Comparison of ENCODE assay signal across 10 cellular contexts in the genomic region with DNA sequence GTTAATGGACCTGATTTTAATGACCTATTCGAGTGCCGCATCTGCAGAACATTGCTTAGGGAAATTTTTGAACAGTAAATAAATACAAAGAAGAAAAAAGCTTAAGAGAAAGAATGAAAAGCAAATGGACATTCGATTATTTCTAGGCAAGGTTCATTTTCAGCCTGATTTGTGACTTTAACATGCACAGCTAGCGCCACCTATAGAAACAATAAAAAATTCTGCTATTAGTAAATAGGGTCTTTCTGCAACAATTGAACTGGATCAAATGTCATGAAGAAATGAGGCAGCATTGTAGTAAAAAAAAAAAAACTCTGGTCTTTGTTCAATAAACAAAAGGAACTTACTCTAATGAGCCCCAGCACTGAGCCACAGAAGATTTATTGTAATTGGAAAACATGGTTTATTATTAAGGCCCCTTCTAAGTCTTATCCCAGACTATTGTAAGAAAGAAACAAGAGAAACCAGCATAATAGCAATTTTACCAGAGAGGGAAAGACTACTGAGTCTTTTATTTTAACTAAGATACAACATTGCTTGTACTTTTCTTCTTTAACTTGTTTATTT. TPM values are rescaled to one million over a fixed set of nuclear protein-coding genes. Genes with fewer than 3 reads are reported as not detected.
DNase-seq lines count a peak whose midpoint lies in the region; ATAC-seq and TF ChIP-seq lines count a peak whose summit lies in the region.
"Had no signal": no experiment of that assay in that cellular context is flagged by ENCODE, and none has a peak within 500 bp of the region (broad histone marks: within the 10 kb centered on the region; RNA-seq: fewer than 3 reads in every experiment).

No MANE protein-coding gene starts in this region.

- POLR2A ChIA-PET in activated CD8-positive, alpha-beta T cell treated with anti-CD3 and anti-CD28 coated beads for 36 hours (lab: Charles Lee): no interaction called here
- POLR2A ChIA-PET in activated CD8-positive, alpha-beta T cell treated with anti-CD3 and anti-CD28 coated beads, Interleukin-2, amount 10 ng/mL, durations not matched to agents 7 days and 5 days (lab: Charles Lee): no interaction called here

- TF ChIP-seq CTCF in activated CD8-positive, alpha-beta T cell treated with anti-CD3 and anti-CD28 coated beads for 36 hours (IDR thresholded peaks at IDR 0.05): peak; percentile 59
- TF ChIP-seq CTCF in epithelial cell of esophagus (IDR thresholded peaks at IDR 0.05; ENCODE audit: insufficient read depth, low read depth, low read length, missing control alignments) (peak; percentile 50), thyroid gland (IDR thresholded peaks at IDR 0.05) (peak in 5 of 6 experiments; percentile 17 to 59 (median 54)), mucosa of descending colon (IDR thresholded peaks at IDR 0.05) (no peak)

- no peak overlapping the region for H3K27ac Mint-ChIP-seq in activated CD8-positive, alpha-beta T cell treated with anti-CD3 and anti-CD28 coated beads for 36 hours
- H3K27ac Mint-ChIP-seq in activated CD8-positive, alpha-beta T cell treated with anti-CD3 and anti-CD28 coated beads, Interleukin-2, amount 10 ng/mL, durations not matched to agents 7 days and 5 days: no peak overlapping the region
- H3K27ac Mint-ChIP-seq: naive B cell had no signal

- no peaks in the 10 kb centered on the region for H3K27me3 ChIP-seq in thyroid gland

- H3K36me3 Mint-ChIP-seq in activated CD8-positive, alpha-beta T cell treated with anti-CD3 and anti-CD28 coated beads for 36 hours (ENCODE audit: low read depth): no peaks in the 10 kb centered on the region
- H3K36me3 Mint-ChIP-seq in activated CD8-positive, alpha-beta T cell treated with anti-CD3 and anti-CD28 coated beads, Interleukin-2, amount 10 ng/mL, durations not matched to agents 7 days and 5 days (ENCODE audit: low read depth): no peaks in the 10 kb centered on the region
- H3K36me3 Mint-ChIP-seq: naive B cell had no signal

- no peak overlapping the region for H3K4me3 ChIP-seq in epithelial cell of esophagus (ENCODE audit: low read length)
- no peak overlapping the region for H3K4me3 ChIP-seq in thyroid gland (replicated peaks in 1 of 3)
- no peak overlapping the region for H3K4me3 ChIP-seq in mucosa of descending colon

- intact Hi-C loops in activated CD8-positive, alpha-beta T cell treated with anti-CD3 and anti-CD28 coated beads for 36 hours (cut with micrococcal nuclease): no loop called here
- intact Hi-C loops in thyroid gland (cut with DNase I): no loop called here
- intact Hi-C loops in mucosa of descending colon (cut with DNase I, micrococcal nuclease): no loop called here

- H3K9me3 Mint-ChIP-seq in activated CD8-positive, alpha-beta T cell treated with anti-CD3 and anti-CD28 coated beads for 36 hours: no peaks in the 10 kb centered on the region
- no peaks in the 10 kb centered on the region for H3K9me3 Mint-ChIP-seq in activated CD8-positive, alpha-beta T cell treated with anti-CD3 and anti-CD28 coated beads, Interleukin-2, amount 10 ng/mL, durations not matched to agents 7 days and 5 days (ENCODE audit: insufficient read depth)
- H3K9me3 Mint-ChIP-seq: activated T-helper 17 cell treated with anti-CD3 and anti-CD28 coated beads, Interleukin-2, amount 50 U/mL, for 72 hours had no signal

- WGBS in thyroid gland, 2 donors: 30% methylated on average over 4 of the region's 4 CpGs

- no peak overlapping the region for H3K4me3 Mint-ChIP-seq in activated CD8-positive, alpha-beta T cell treated with anti-CD3 and anti-CD28 coated beads for 36 hours
- H3K4me3 Mint-ChIP-seq in activated CD8-positive, alpha-beta T cell treated with anti-CD3 and anti-CD28 coated beads, Interleukin-2, amount 10 ng/mL, durations not matched to agents 7 days and 5 days: no peak overlapping the region
- H3K4me3 Mint-ChIP-seq: activated T-helper 17 cell treated with anti-CD3 and anti-CD28 coated beads, Interleukin-2, amount 50 U/mL, for 72 hours; naive B cell had no signal

- DNase-seq in activated CD8-positive, alpha-beta T cell treated with anti-CD3 and anti-CD28 coated beads for 36 hours: no peak
- no peak for DNase-seq in activated CD8-positive, alpha-beta T cell treated with anti-CD3 and anti-CD28 coated beads, Interleukin-2, amount 10 ng/mL, durations not matched to agents 7 days and 5 days
- DNase-seq in NCI-H345 treated with DMSO at 0.1 percent for 48 hours (lab: John Stamatoyannopoulos, UW; ENCODE audit: unreplicated experiment) (peak; percentile 9), epithelial cell of esophagus (ENCODE audit: low read depth) (peak; percentile 16), thyroid gland (no peak), mucosa of descending colon (no peak), HK-2 (ENCODE audit: unreplicated experiment) (no peak)
- DNase-seq in stimulated activated CD8-positive, alpha-beta memory T cell treated with anti-CD3 and anti-CD28 coated beads, Interleukin-4, amount 100 ng/mL, for 48 hours: no peak
- DNase-seq: naive B cell had no signal

- CTCF ChIA-PET in activated CD8-positive, alpha-beta T cell treated with anti-CD3 and anti-CD28 coated beads for 36 hours (lab: Charles Lee): interaction anchor here (0.7 to 1.4 kb wide), 3 partner anchors 8 to 41 kb away, joined by 3 to 4 read pairs (median 3); no protein-coding TSS in a partner anchor
- CTCF ChIA-PET in activated CD8-positive, alpha-beta T cell treated with anti-CD3 and anti-CD28 coated beads, Interleukin-2, amount 10 ng/mL, durations not matched to agents 7 days and 5 days (lab: Charles Lee): interaction anchor here (1.3 kb wide), 1 partner anchor 13 kb away, joined by 3 read pairs; no protein-coding TSS in a partner anchor

- H3K4me1 Mint-ChIP-seq in activated CD8-positive, alpha-beta T cell treated with anti-CD3 and anti-CD28 coated beads for 36 hours (ENCODE audit: low read depth): no peaks in the 10 kb centered on the region
- H3K4me1 Mint-ChIP-seq in activated CD8-positive, alpha-beta T cell treated with anti-CD3 and anti-CD28 coated beads, Interleukin-2, amount 10 ng/mL, durations not matched to agents 7 days and 5 days (ENCODE audit: low read depth): no peaks in the 10 kb centered on the region
- H3K4me1 Mint-ChIP-seq: activated T-helper 17 cell treated with anti-CD3 and anti-CD28 coated beads, Interleukin-2, amount 50 U/mL, for 72 hours; naive B cell had no signal

- no peaks in the 10 kb centered on the region for H3K36me3 ChIP-seq in thyroid gland
- H3K36me3 ChIP-seq in mucosa of descending colon (ENCODE audit: low read depth): no peaks in the 10 kb centered on the region

- no peak for TF ChIP-seq POLR2A in thyroid gland (IDR thresholded peaks at IDR 0.05)

- H3K9me3 ChIP-seq in thyroid gland (no peaks in the 10 kb centered on the region), mucosa of descending colon (no peaks in the 10 kb centered on the region)

- H3K27me3 Mint-ChIP-seq in activated CD8-positive, alpha-beta T cell treated with anti-CD3 and anti-CD28 coated beads for 36 hours: no peaks in the 10 kb centered on the region
- peaks cover 3% of the 10 kb centered on the region for H3K27me3 Mint-ChIP-seq in activated CD8-positive, alpha-beta T cell treated with anti-CD3 and anti-CD28 coated beads, Interleukin-2, amount 10 ng/mL, durations not matched to agents 7 days and 5 days (ENCODE audit: low read depth)

- H3K4me1 ChIP-seq in thyroid gland: peaks cover 0 to 4% of the 10 kb centered on the region in 2 donors
- H3K4me1 ChIP-seq in mucosa of descending colon (ENCODE audit: low read depth): no peaks in the 10 kb centered on the region

- no peak overlapping the region for H3K27ac ChIP-seq in thyroid gland

- ATAC-seq in activated CD8-positive, alpha-beta T cell treated with anti-CD3 and anti-CD28 coated beads for 36 hours: no peak
- ATAC-seq in activated CD8-positive, alpha-beta T cell treated with anti-CD3 and anti-CD28 coated beads, Interleukin-2, amount 10 ng/mL, durations not matched to agents 7 days and 5 days: no peak
- ATAC-seq in mucosa of descending colon: no peak
- ATAC-seq: activated T-helper 17 cell treated with anti-CD3 and anti-CD28 coated beads, Interleukin-2, amount 50 U/mL, for 72 hours had no signal

RNA-seq across cellular contexts. Expression of a gene that starts 41.4 kb away (rescaled TPM):
- 100 to 1,000 TPM; 198 TPM for total RNA-seq in activated CD8-positive, alpha-beta T cell treated with anti-CD3 and anti-CD28 coated beads for 36 hours
- 100 to 1,000 TPM; 123 to 133 TPM for total RNA-seq in activated CD8-positive, alpha-beta T cell treated with anti-CD3 and anti-CD28 coated beads, Interleukin-2, amount 10 ng/mL, durations not matched to agents 7 days and 5 days
- total RNA-seq in thyroid gland (100 to 1,000 TPM; 165 to 251 (median 202) TPM), mucosa of descending colon (100 to 1,000 TPM; 216 to 279 (median 271) TPM)

Comparison
In these comparisons a context has a peak if more than half of its experiments do, and no peak if none do; other contexts are left out.
1. DNase-seq: peak in NCI-H345 treated with DMSO at 0.1 percent for 48 hours (single experiment) and epithelial cell of esophagus (single experiment); none in activated CD8-positive, alpha-beta T cell treated with anti-CD3 and anti-CD28 coated beads for 36 hours (single experiment), activated CD8-positive, alpha-beta T cell treated with anti-CD3 and anti-CD28 coated beads, Interleukin-2, amount 10 ng/mL, durations not matched to agents 7 days and 5 days (single experiment), thyroid gland (0 of 2), mucosa of descending colon (0 of 3), HK-2 (single experiment) and stimulated activated CD8-positive, alpha-beta memory T cell treated with anti-CD3 and anti-CD28 coated beads, Interleukin-4, amount 100 ng/mL, for 48 hours (single experiment).